In genomic region chr17:17315142-17315821, GRCh38 we compare ENCODE assay signal across 1 cellular context.
TF ChIP-seq lines count a peak whose summit lies in the region.

No MANE protein-coding gene starts in this region.

TF ChIP-seq in GM23338, 12 proteins besides CTCF, POLR2A, EP300 and RAD21 (continued from another document):
- no peak for TF ChIP-seq ZNF462 (CRISPR knock-in tag; IDR thresholded peaks at IDR 0.05)
- TF ChIP-seq POLR2AphosphoS5 (IDR thresholded peaks at IDR 0.05; ENCODE audit: low read depth), result no peak
- no peak for TF ChIP-seq EZH2 (IDR thresholded peaks at IDR 0.05; ENCODE audit: low read depth, unreplicated experiment)
- TF ChIP-seq NANOG (IDR thresholded peaks at IDR 0.05; ENCODE audit: borderline replicate concordance), result no peak
